ENCODE assay signal across 1 cellular context in genomic region chr20:38450412-38450975, GRCh38.
TF ChIP-seq lines count a peak whose summit lies in the region.

No MANE protein-coding gene starts in this region.

TF ChIP-seq in K562, 482 proteins besides CTCF, POLR2A, EP300 and RAD21 (continued from another document):
- TF ChIP-seq CREB1 (IDR thresholded peaks at IDR 0.05): no peak; the same call in 1 of the 2 replicates
- TF ChIP-seq CREB1 (CRISPR knock-in tag; IDR thresholded peaks at IDR 0.05): 0 out of 2 replicates have a peak, but pooled peaks have one; percentile 16
- peak; percentile 57; the same call in 1 of the 2 replicates for TF ChIP-seq SMARCA4 (IDR thresholded peaks at IDR 0.05)
- TF ChIP-seq, protein P1, sequence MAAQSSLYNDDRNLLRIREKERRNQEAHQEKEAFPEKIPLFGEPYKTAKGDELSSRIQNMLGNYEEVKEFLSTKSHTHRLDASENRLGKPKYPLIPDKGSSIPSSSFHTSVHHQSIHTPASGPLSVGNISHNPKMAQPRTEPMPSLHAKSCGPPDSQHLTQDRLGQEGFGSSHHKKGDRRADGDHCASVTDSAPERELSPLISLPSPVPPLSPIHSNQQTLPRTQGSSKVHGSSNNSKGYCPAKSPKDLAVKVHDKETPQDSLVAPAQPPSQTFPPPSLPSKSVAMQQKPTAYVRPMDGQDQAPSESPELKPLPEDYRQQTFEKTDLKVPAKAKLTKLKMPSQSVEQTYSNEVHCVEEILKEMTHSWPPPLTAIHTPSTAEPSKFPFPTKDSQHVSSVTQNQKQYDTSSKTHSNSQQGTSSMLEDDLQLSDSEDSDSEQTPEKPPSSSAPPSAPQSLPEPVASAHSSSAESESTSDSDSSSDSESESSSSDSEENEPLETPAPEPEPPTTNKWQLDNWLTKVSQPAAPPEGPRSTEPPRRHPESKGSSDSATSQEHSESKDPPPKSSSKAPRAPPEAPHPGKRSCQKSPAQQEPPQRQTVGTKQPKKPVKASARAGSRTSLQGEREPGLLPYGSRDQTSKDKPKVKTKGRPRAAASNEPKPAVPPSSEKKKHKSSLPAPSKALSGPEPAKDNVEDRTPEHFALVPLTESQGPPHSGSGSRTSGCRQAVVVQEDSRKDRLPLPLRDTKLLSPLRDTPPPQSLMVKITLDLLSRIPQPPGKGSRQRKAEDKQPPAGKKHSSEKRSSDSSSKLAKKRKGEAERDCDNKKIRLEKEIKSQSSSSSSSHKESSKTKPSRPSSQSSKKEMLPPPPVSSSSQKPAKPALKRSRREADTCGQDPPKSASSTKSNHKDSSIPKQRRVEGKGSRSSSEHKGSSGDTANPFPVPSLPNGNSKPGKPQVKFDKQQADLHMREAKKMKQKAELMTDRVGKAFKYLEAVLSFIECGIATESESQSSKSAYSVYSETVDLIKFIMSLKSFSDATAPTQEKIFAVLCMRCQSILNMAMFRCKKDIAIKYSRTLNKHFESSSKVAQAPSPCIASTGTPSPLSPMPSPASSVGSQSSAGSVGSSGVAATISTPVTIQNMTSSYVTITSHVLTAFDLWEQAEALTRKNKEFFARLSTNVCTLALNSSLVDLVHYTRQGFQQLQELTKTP (IDR thresholded peaks at IDR 0.05; ENCODE audit: low read depth in 1 of 2, partially characterized antibody in 2 of 2): no peak
- TF ChIP-seq HMGXB4 (CRISPR knock-in tag; IDR thresholded peaks at IDR 0.05): no peak
- TF ChIP-seq, protein P2, sequence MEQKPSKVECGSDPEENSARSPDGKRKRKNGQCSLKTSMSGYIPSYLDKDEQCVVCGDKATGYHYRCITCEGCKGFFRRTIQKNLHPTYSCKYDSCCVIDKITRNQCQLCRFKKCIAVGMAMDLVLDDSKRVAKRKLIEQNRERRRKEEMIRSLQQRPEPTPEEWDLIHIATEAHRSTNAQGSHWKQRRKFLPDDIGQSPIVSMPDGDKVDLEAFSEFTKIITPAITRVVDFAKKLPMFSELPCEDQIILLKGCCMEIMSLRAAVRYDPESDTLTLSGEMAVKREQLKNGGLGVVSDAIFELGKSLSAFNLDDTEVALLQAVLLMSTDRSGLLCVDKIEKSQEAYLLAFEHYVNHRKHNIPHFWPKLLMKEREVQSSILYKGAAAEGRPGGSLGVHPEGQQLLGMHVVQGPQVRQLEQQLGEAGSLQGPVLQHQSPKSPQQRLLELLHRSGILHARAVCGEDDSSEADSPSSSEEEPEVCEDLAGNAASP (IDR thresholded peaks at IDR 0.05): no peak
- TF ChIP-seq MCM7 (IDR thresholded peaks at IDR 0.05): no peak
- TF ChIP-seq NRF1 (conservative IDR thresholded peaks at IDR 0.05 in 1 of 2, IDR thresholded peaks at IDR 0.05 in 1 of 2): no peak
- peak; percentile 93 for TF ChIP-seq JUND (IDR thresholded peaks at IDR 0.05; ENCODE audit: borderline replicate concordance, low read depth, low read length)
- TF ChIP-seq JUND (tag; IDR thresholded peaks at IDR 0.05; ENCODE audit: borderline replicate concordance, low read depth, low read length): peak; percentile 85
- no peak for TF ChIP-seq POLR2AphosphoS5 (IDR thresholded peaks at IDR 0.05; ENCODE audit: control insufficient read depth, insufficient read depth, low read depth, low read length)
- no peak for TF ChIP-seq ZC3H11A (IDR thresholded peaks at IDR 0.05; ENCODE audit: low read depth, low read length)
